ENCODE assay signal across 14 cellular contexts in the genomic region with DNA sequence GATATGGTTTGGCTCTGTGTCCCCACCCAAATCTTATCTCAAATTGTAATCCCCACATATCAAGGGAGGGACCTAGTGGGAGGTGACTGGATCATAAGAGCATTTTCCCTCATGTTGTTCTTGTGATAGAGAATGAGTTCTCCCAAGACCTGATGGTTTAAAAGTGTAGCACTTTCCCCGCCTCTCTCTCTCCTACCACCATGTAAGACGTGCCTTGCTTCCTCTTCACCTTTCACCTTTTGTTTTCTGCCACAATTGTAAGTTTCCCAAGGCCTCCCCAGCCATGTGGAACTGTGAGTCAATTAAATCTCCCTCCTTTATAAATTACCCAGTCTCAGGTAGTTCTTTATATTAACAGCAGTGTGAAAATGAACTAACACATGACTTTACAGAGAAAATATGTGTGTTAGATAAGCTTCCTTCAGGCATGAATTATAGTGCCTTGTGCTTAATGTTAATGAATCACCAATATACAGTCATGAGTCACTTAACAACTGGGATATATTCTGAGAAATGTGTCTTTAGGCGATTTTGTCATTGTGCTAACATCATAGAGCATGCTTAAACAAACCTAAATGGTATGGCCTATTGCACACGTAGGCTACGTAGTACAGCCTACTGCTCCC. TPM values are rescaled to one million over a fixed set of nuclear protein-coding genes. Genes with fewer than 3 reads are reported as not detected.
DNase-seq lines count a peak whose midpoint lies in the region; ATAC-seq and TF ChIP-seq lines count a peak whose summit lies in the region.
"Had no signal": no experiment of that assay in that cellular context is flagged by ENCODE, and none has a peak within 500 bp of the region (broad histone marks: within the 10 kb centered on the region; RNA-seq: fewer than 3 reads in every experiment).

No MANE protein-coding gene starts in this region.

- TF ChIP-seq CTCF in osteoblast (IDR thresholded peaks at IDR 0.05; ENCODE audit: extremely low read depth, low read depth, low read length), result no peak

- intact Hi-C loops in activated T-helper 1 cell treated with anti-CD3 and anti-CD28 coated beads, Interleukin-12 subunit alpha, Interleukin-12 subunit beta, Interleukin-2, Interleukin-4 antibody, amounts not matched to agents 30 ng/mL and 10 ng/mL and 1 ng/mL, durations not matched to agents 14 hours and 24 hours and 36 hours (cut with micrococcal nuclease), result no loop called here

- peaks cover 22% of the 10 kb centered on the region for H3K4me1 ChIP-seq in osteoblast (ENCODE audit: insufficient read depth, low read length)

- no peaks in the 10 kb centered on the region for H3K27me3 ChIP-seq in osteoblast (ENCODE audit: insufficient read depth, low read length)

- H3K27me3 Mint-ChIP-seq in activated T-helper 1 cell treated with anti-CD3 and anti-CD28 coated beads, Interleukin-12 subunit alpha, Interleukin-12 subunit beta, Interleukin-2, Interleukin-4 antibody, amounts not matched to agents 30 ng/mL and 10 ng/mL and 1 ng/mL, durations not matched to agents 14 hours and 24 hours and 36 hours (ENCODE audit: insufficient read depth), result no peaks in the 10 kb centered on the region
- H3K27me3 Mint-ChIP-seq: activated CD4-positive, alpha-beta memory T cell treated with anti-CD3 and anti-CD28 coated beads, Interleukin-2, amount 10 ng/mL, durations not matched to agents 7 days and 5 days; T-cell had no signal

- no peaks in the 10 kb centered on the region for H3K9me3 ChIP-seq in osteoblast (ENCODE audit: low read depth, low read length)

- no peaks in the 10 kb centered on the region for H3K4me1 Mint-ChIP-seq in activated T-helper 1 cell treated with anti-CD3 and anti-CD28 coated beads, Interleukin-12 subunit alpha, Interleukin-12 subunit beta, Interleukin-2, Interleukin-4 antibody, amounts not matched to agents 30 ng/mL and 10 ng/mL and 1 ng/mL, durations not matched to agents 14 hours and 24 hours and 36 hours (ENCODE audit: low read depth)
- H3K4me1 Mint-ChIP-seq: activated CD4-positive, alpha-beta memory T cell treated with anti-CD3 and anti-CD28 coated beads, Interleukin-2, amount 10 ng/mL, durations not matched to agents 7 days and 5 days; T-cell had no signal

- ATAC-seq in GM18858 (IDR thresholded peaks at IDR 0.05; ENCODE audit: unreplicated experiment), result no peak
- ATAC-seq: T-cell had no signal

- DNase-seq in ELR (ENCODE audit: low read depth) (peak; percentile 95), RKO (ENCODE audit: low spot score) (peak; percentile 50), epithelial cell of prostate (ENCODE audit: low read depth, low spot score) (peak; percentile 99), osteoblast (ENCODE audit: insufficient read length, low spot score, missing footprints) (no peak), occipital lobe (lab: John Stamatoyannopoulos, UW) (no peak), NCI-H1694 treated with DMSO at 0.1 percent for 48 hours (lab: John Stamatoyannopoulos, UW) (no peak)
- DNase-seq in activated T-helper 1 cell treated with anti-CD3 and anti-CD28 coated beads, Interleukin-12 subunit alpha, Interleukin-12 subunit beta, Interleukin-2, Interleukin-4 antibody, amounts not matched to agents 30 ng/mL and 10 ng/mL and 1 ng/mL, durations not matched to agents 14 hours and 24 hours and 36 hours (ENCODE audit: low spot score), result no peak
- DNase-seq: activated CD4-positive, alpha-beta memory T cell treated with anti-CD3 and anti-CD28 coated beads, Interleukin-2, amount 10 ng/mL, durations not matched to agents 7 days and 5 days; activated naive CD4-positive, alpha-beta T cell treated with anti-CD3 and anti-CD28 coated beads for 36 hours; COR-L47; effector CD4-positive, alpha-beta T cell; NCI-H1105 treated with DMSO at 0.1 percent for 48 hours; T-cell had no signal

- no peaks in the 10 kb centered on the region for H3K36me3 ChIP-seq in osteoblast (ENCODE audit: insufficient read depth, low read length)

- H3K79me2 ChIP-seq in osteoblast (ENCODE audit: insufficient read depth, low read length), result peaks cover 92% of the 10 kb centered on the region

- H3K9me3 Mint-ChIP-seq in activated T-helper 1 cell treated with anti-CD3 and anti-CD28 coated beads, Interleukin-12 subunit alpha, Interleukin-12 subunit beta, Interleukin-2, Interleukin-4 antibody, amounts not matched to agents 30 ng/mL and 10 ng/mL and 1 ng/mL, durations not matched to agents 14 hours and 24 hours and 36 hours, result no peaks in the 10 kb centered on the region

- H2AFZ ChIP-seq in osteoblast (ENCODE audit: low read length), result no peak overlapping the region

- peak overlapping the region; percentile 45 for H3K4me2 ChIP-seq in osteoblast (ENCODE audit: insufficient read depth, low read length)

- H3K27ac ChIP-seq in epithelial cell of prostate (peak overlapping the region; percentile 88), osteoblast (ENCODE audit: low read depth, low read length) (peak overlapping the region; percentile 86)

- no peaks in the 10 kb centered on the region for H3K36me3 Mint-ChIP-seq in activated T-helper 1 cell treated with anti-CD3 and anti-CD28 coated beads, Interleukin-12 subunit alpha, Interleukin-12 subunit beta, Interleukin-2, Interleukin-4 antibody, amounts not matched to agents 30 ng/mL and 10 ng/mL and 1 ng/mL, durations not matched to agents 14 hours and 24 hours and 36 hours (ENCODE audit: low read depth)
- H3K36me3 Mint-ChIP-seq: T-cell had no signal

- no peak overlapping the region for H3K4me3 Mint-ChIP-seq in activated T-helper 1 cell treated with anti-CD3 and anti-CD28 coated beads, Interleukin-12 subunit alpha, Interleukin-12 subunit beta, Interleukin-2, Interleukin-4 antibody, amounts not matched to agents 30 ng/mL and 10 ng/mL and 1 ng/mL, durations not matched to agents 14 hours and 24 hours and 36 hours
- H3K4me3 Mint-ChIP-seq: activated CD4-positive, alpha-beta memory T cell treated with anti-CD3 and anti-CD28 coated beads, Interleukin-2, amount 10 ng/mL, durations not matched to agents 7 days and 5 days; activated naive CD4-positive, alpha-beta T cell treated with anti-CD3 and anti-CD28 coated beads for 36 hours; T-cell had no signal

- H3K4me3 ChIP-seq in osteoblast (ENCODE audit: insufficient read depth, low read length), result no peak overlapping the region

- H4K20me1 ChIP-seq in osteoblast (ENCODE audit: insufficient read depth, low read length), result peaks cover 12% of the 10 kb centered on the region

- no peak overlapping the region for H3K27ac Mint-ChIP-seq in activated T-helper 1 cell treated with anti-CD3 and anti-CD28 coated beads, Interleukin-12 subunit alpha, Interleukin-12 subunit beta, Interleukin-2, Interleukin-4 antibody, amounts not matched to agents 30 ng/mL and 10 ng/mL and 1 ng/mL, durations not matched to agents 14 hours and 24 hours and 36 hours
- H3K27ac Mint-ChIP-seq: activated CD4-positive, alpha-beta memory T cell treated with anti-CD3 and anti-CD28 coated beads, Interleukin-2, amount 10 ng/mL, durations not matched to agents 7 days and 5 days; activated naive CD4-positive, alpha-beta T cell treated with anti-CD3 and anti-CD28 coated beads for 36 hours; T-cell had no signal

RNA-seq across cellular contexts. Expression of a gene that starts 37.9 kb away (rescaled TPM):
- total RNA-seq in osteoblast (145 and 147 TPM in 2 replicates), occipital lobe (29.0 TPM)
- total RNA-seq in activated T-helper 1 cell treated with anti-CD3 and anti-CD28 coated beads, Interleukin-12 subunit alpha, Interleukin-12 subunit beta, Interleukin-2, Interleukin-4 antibody, amounts not matched to agents 30 ng/mL and 10 ng/mL and 1 ng/mL, durations not matched to agents 14 hours and 24 hours and 36 hours, result not detected in 2 replicates
- total RNA-seq: activated CD4-positive, alpha-beta memory T cell treated with anti-CD3 and anti-CD28 coated beads, Interleukin-2, amount 10 ng/mL, durations not matched to agents 7 days and 5 days; activated naive CD4-positive, alpha-beta T cell treated with anti-CD3 and anti-CD28 coated beads for 36 hours had no signal

Comparison
In these comparisons a context has a peak if more than half of its experiments do, and no peak if none do; other contexts are left out.
1. DNase-seq: peak in ELR (single experiment), RKO (single experiment) and epithelial cell of prostate (single experiment); none in osteoblast (single experiment), activated T-helper 1 cell treated with anti-CD3 and anti-CD28 coated beads, Interleukin-12 subunit alpha, Interleukin-12 subunit beta, Interleukin-2, Interleukin-4 antibody, amounts not matched to agents 30 ng/mL and 10 ng/mL and 1 ng/mL, durations not matched to agents 14 hours and 24 hours and 36 hours (single experiment), occipital lobe (single experiment) and NCI-H1694 treated with DMSO at 0.1 percent for 48 hours (single experiment).
2. RNA of a gene that starts 37.9 kb away (total RNA-seq): 145 to 147 TPM in osteoblast and 29.0 TPM in occipital lobe (single experiment); not detected in activated T-helper 1 cell treated with anti-CD3 and anti-CD28 coated beads, Interleukin-12 subunit alpha, Interleukin-12 subunit beta, Interleukin-2, Interleukin-4 antibody, amounts not matched to agents 30 ng/mL and 10 ng/mL and 1 ng/mL, durations not matched to agents 14 hours and 24 hours and 36 hours; every median in the first group is over 10 times any median in the second.